Comparison of ENCODE assay signal across 8 cellular contexts in genomic region chrX:152632445-152633097, GRCh38. TPM values are rescaled to one million over a fixed set of nuclear protein-coding genes. Genes with fewer than 3 reads are reported as not detected.
DNase-seq lines count a peak whose midpoint lies in the region; TF ChIP-seq lines count a peak whose summit lies in the region.

No MANE protein-coding gene starts in this region.

- no peak overlapping the region for H3K4me3 ChIP-seq in BJ (ENCODE audit: low read depth, low read length)
- no peak overlapping the region for H3K4me3 ChIP-seq in fibroblast of villous mesenchyme (ENCODE audit: low read depth, low read length)

- H3K4me3 Mint-ChIP-seq in progenitor cell of endocrine pancreas (ENCODE audit: low read depth) = no peak overlapping the region

- H3K4me1 Mint-ChIP-seq in progenitor cell of endocrine pancreas (ENCODE audit: low read depth) = no peaks in the 10 kb centered on the region

- in situ Hi-C loops in GM13976 (cut with MboI; ENCODE audit: low sequenced_read_pairs, unreplicated experiment) = loop anchor here (25.0 kb wide), 1 partner anchor 870 kb away; no protein-coding TSS in a partner anchor

- TF ChIP-seq CTCF in BJ (IDR thresholded peaks at IDR 0.05; ENCODE audit: insufficient read depth, low read depth, low read length) (peak; percentile 77), GM13976 (IDR thresholded peaks at IDR 0.05; ENCODE audit: borderline replicate concordance, control extremely low read depth, extremely low read depth, insufficient read depth, missing control alignments) (peak; percentile 78), fibroblast of villous mesenchyme (IDR thresholded peaks at IDR 0.05; ENCODE audit: insufficient read depth, low read depth, low read length) (peak; percentile 78), progenitor cell of endocrine pancreas (IDR thresholded peaks at IDR 0.05; ENCODE audit: unreplicated experiment) (peak; percentile 77)

- no peaks in the 10 kb centered on the region for H3K36me3 ChIP-seq in BJ (ENCODE audit: control insufficient read depth, insufficient read depth, low read length)

- POLR2A ChIA-PET in BJ (lab: Charles Lee) = interaction anchor here (0.7 kb wide), 1 partner anchor 881 kb away, joined by 4 read pairs; no protein-coding TSS in a partner anchor

- no peak overlapping the region for H3K27ac Mint-ChIP-seq in progenitor cell of endocrine pancreas

- no peak for DNase-seq in BJ (ENCODE audit: low read depth)
- DNase-seq in GM13976 (ENCODE audit: low spot score) = no peak
- DNase-seq in NCI-H1105 (lab: John Stamatoyannopoulos, UW) = peak; percentile 57
- DNase-seq in activated CD8-positive, alpha-beta memory T cell treated with anti-CD3 and anti-CD28 coated beads for 24 hours = peak; percentile 70
- peak; percentile 34 for DNase-seq in fibroblast of villous mesenchyme (ENCODE audit: low read depth)
- peak; percentile 43 for DNase-seq in progenitor cell of endocrine pancreas (ENCODE audit: low spot score, unreplicated experiment)
- DNase-seq in NCI-H146 (lab: John Stamatoyannopoulos, UW) = no peak
- no peak for DNase-seq in GOT3 (lab: John Stamatoyannopoulos, UW)

- CTCF ChIA-PET in BJ (lab: Yijun Ruan, JAX) = interaction anchor here (0.6 to 8.3 kb wide), 16 partner anchors 10 to 922 kb away, joined by 3 to 140 read pairs (median 4); no protein-coding TSS in a partner anchor

- no peaks in the 10 kb centered on the region for H3K27me3 ChIP-seq in BJ (ENCODE audit: control insufficient read depth, insufficient read depth, low read length)

- H3K27me3 Mint-ChIP-seq in progenitor cell of endocrine pancreas = peaks cover 22% of the 10 kb centered on the region

- peaks cover 27% of the 10 kb centered on the region for H3K9me3 Mint-ChIP-seq in progenitor cell of endocrine pancreas (ENCODE audit: low read depth)

- no peaks in the 10 kb centered on the region for H3K36me3 Mint-ChIP-seq in progenitor cell of endocrine pancreas (ENCODE audit: insufficient read depth)

RNA-seq across cellular contexts. Expression of gene GABRQ, which starts 5.1 kb away (rescaled TPM):
- polyA plus RNA-seq in BJ (2011; rRNA removed) = not detected in 2 replicates
- polyA minus RNA-seq in BJ (2011; rRNA and poly(A)+ RNA removed) = not detected in 2 replicates
- total RNA-seq in fibroblast of villous mesenchyme (under 0.01 TPM in 1 of 2 replicates, not detected in the other), progenitor cell of endocrine pancreas (0.10 and 0.18 TPM in 2 replicates)

Comparison
In these comparisons a context has a peak if more than half of its experiments do, and no peak if none do; other contexts are left out.
1. DNase-seq: peak in NCI-H1105 (single experiment), activated CD8-positive, alpha-beta memory T cell treated with anti-CD3 and anti-CD28 coated beads for 24 hours (single experiment), fibroblast of villous mesenchyme (single experiment) and progenitor cell of endocrine pancreas (single experiment); none in BJ (single experiment), GM13976 (single experiment), NCI-H146 (single experiment) and GOT3 (single experiment).
2. Peak in every context shown above with its lines, with median percentiles within 50 percentile points of each other: CTCF ChIP-seq.